ENCODE assay signal across 8 cellular contexts in genomic region chrX:110853610-110854009, GRCh38. TPM values are rescaled to one million over a fixed set of nuclear protein-coding genes. Genes with fewer than 3 reads are reported as not detected.
DNase-seq lines count a peak whose midpoint lies in the region; ATAC-seq and TF ChIP-seq lines count a peak whose summit lies in the region.

No MANE protein-coding gene starts in this region.

- no peaks in the 10 kb centered on the region for H3K27me3 Mint-ChIP-seq in H9 (ENCODE audit: low read depth)
- H3K27me3 Mint-ChIP-seq in naive thymus-derived CD4-positive, alpha-beta T cell = peaks cover 0 to 21% (median 8%) of the 10 kb centered on the region in 5 donors

- 0 out of 7 replicates have a peak, but pooled peaks cover 0 to 4% (median 0%) of the 10 kb centered on the region in 3 experiments for H3K36me3 Mint-ChIP-seq in H9 (ENCODE audit: insufficient read depth in 1 of 3, low read depth in 3 of 3)
- H3K36me3 Mint-ChIP-seq in naive thymus-derived CD4-positive, alpha-beta T cell = no peaks in the 10 kb centered on the region

- no peak overlapping the region for H3K4ac ChIP-seq in H9 (ENCODE audit: low read depth, low read length)

- H3K79me1 ChIP-seq in H9 (ENCODE audit: insufficient read depth, low read depth, low read length, poor library complexity, severe bottlenecking) = no peaks in the 10 kb centered on the region

- DNase-seq in AML-193 (lab: John Stamatoyannopoulos, UW) (peak; percentile 31 to 38), H9 (peak; percentile 52), NCI-H524 treated with DMSO at 0.1 percent for 48 hours (lab: John Stamatoyannopoulos, UW) (peak; percentile 60), esophagus squamous epithelium (lab: John Stamatoyannopoulos, UW) (no peak), retinal pigment epithelial cell (ENCODE audit: low read depth) (no peak)
- DNase-seq in naive thymus-derived CD4-positive, alpha-beta T cell = no peak

- no CpG with 5 or more reads among the region's 7 CpGs for WGBS in H9 (ENCODE audit: extremely low coverage, insufficient read length, low lambda C conversion rate)
- 10 to 19% methylated on average over 3 to 6 of the region's 7 CpGs for WGBS in esophagus squamous epithelium, 2 donors

- H3K23ac ChIP-seq in H9 (ENCODE audit: insufficient read length, low read depth, low read length) = no peak overlapping the region

- POLR2A ChIA-PET in naive thymus-derived CD4-positive, alpha-beta T cell (lab: Charles Lee) = no interaction called here

- intact Hi-C loops in esophagus squamous epithelium (cut with DNase I) = no loop called here
- intact Hi-C loops in naive thymus-derived CD4-positive, alpha-beta T cell (cut with micrococcal nuclease) = no loop called here

- no peaks in the 10 kb centered on the region for H3K36me3 ChIP-seq in esophagus squamous epithelium
- no peaks in the 10 kb centered on the region for H3K36me3 ChIP-seq in naive thymus-derived CD4-positive, alpha-beta T cell (ENCODE audit: control insufficient read depth in 2 of 3, insufficient read depth in 3 of 3, low read length in 3 of 3)

- peak; percentile 70 for TF ChIP-seq CTCF in H9 (conservative IDR thresholded peaks at IDR 0.05)
- peak in 5 of 6 experiments; percentile 15 to 40 (median 32) for TF ChIP-seq CTCF in esophagus squamous epithelium (IDR thresholded peaks at IDR 0.05)
- peak; percentile 58 for TF ChIP-seq CTCF in retinal pigment epithelial cell (conservative IDR thresholded peaks at IDR 0.05; ENCODE audit: low read depth, low read length)

- no peak overlapping the region for H3K4me3 Mint-ChIP-seq in H9
- no peak overlapping the region for H3K4me3 Mint-ChIP-seq in naive thymus-derived CD4-positive, alpha-beta T cell

- no peak overlapping the region for H2BK120ac ChIP-seq in H9 (ENCODE audit: low read depth, low read length, poor library complexity, severe bottlenecking)

- H3K56ac ChIP-seq in H9 (ENCODE audit: insufficient read length, low read depth, low read length) = no peak overlapping the region

- H3K27me3 ChIP-seq in H9 (ENCODE audit: insufficient read depth, low read length) (no peaks in the 10 kb centered on the region), esophagus squamous epithelium (no peaks in the 10 kb centered on the region)
- H3K27me3 ChIP-seq in naive thymus-derived CD4-positive, alpha-beta T cell (ENCODE audit: control insufficient read depth in 2 of 2, insufficient read depth in 2 of 2, low read length in 2 of 2) = no peaks in the 10 kb centered on the region

- no peak overlapping the region for H3K14ac ChIP-seq in H9 (ENCODE audit: insufficient read depth, low read length)

- H4K5ac ChIP-seq in H9 (ENCODE audit: insufficient read length, low read depth, low read length) = no peak overlapping the region

- no peak overlapping the region for H3K27ac ChIP-seq in H9 (ENCODE audit: insufficient read length, low read depth, low read length)
- no peak overlapping the region for H3K27ac ChIP-seq in esophagus squamous epithelium
- no peak overlapping the region for H3K27ac ChIP-seq in naive thymus-derived CD4-positive, alpha-beta T cell (ENCODE audit: low read depth, low read length)

- TF ChIP-seq POLR2A in esophagus squamous epithelium (IDR thresholded peaks at IDR 0.05) = no peak

- H3T11ph ChIP-seq in H9 (ENCODE audit: low read length) = no peak overlapping the region

- H3K4me1 ChIP-seq in H9 (ENCODE audit: insufficient read depth, low read length) (no peaks in the 10 kb centered on the region), esophagus squamous epithelium (no peaks in the 10 kb centered on the region)
- H3K4me1 ChIP-seq in naive thymus-derived CD4-positive, alpha-beta T cell (ENCODE audit: control insufficient read depth in 2 of 2, insufficient read depth in 2 of 2, low read length in 2 of 2) = no peaks in the 10 kb centered on the region

- H3K4me2 ChIP-seq in H9 (ENCODE audit: insufficient read depth, insufficient read length, low read length) = no peak overlapping the region

- H2BK20ac ChIP-seq in H9 (ENCODE audit: low read depth, low read length, poor library complexity, severe bottlenecking) = no peak overlapping the region

- peaks cover 0 to 4% of the 10 kb centered on the region in 2 experiments; a peak in 2 of 5 replicates for H3K9me3 Mint-ChIP-seq in H9
- H3K9me3 Mint-ChIP-seq in naive thymus-derived CD4-positive, alpha-beta T cell = no peaks in the 10 kb centered on the region

- no peak overlapping the region for H3K18ac ChIP-seq in H9 (ENCODE audit: insufficient read length, low read depth, low read length)

- H2BK5ac ChIP-seq in H9 (ENCODE audit: insufficient read length, low read length) = no peak overlapping the region

- H4K8ac ChIP-seq in H9 (replicated peaks; ENCODE audit: insufficient read length, low read depth, low read length) = no peak overlapping the region

- no peak overlapping the region for H2AFZ ChIP-seq in H9 (ENCODE audit: low read length)

- no peak overlapping the region for H3K9ac ChIP-seq in H9 (ENCODE audit: extremely low read depth, insufficient read length, low read length)

- H2BK12ac ChIP-seq in H9 (ENCODE audit: insufficient read length, low read depth, low read length) = no peak overlapping the region

- H3K27ac Mint-ChIP-seq in H9 = no peak overlapping the region
- H3K27ac Mint-ChIP-seq in naive thymus-derived CD4-positive, alpha-beta T cell = no peak overlapping the region

- no peaks in the 10 kb centered on the region for H4K20me1 ChIP-seq in H9 (ENCODE audit: control insufficient read depth, insufficient read depth, insufficient read length)

- H4K91ac ChIP-seq in H9 (ENCODE audit: insufficient read length, low read depth, low read length) = no peak overlapping the region

- no peak for ATAC-seq in naive thymus-derived CD4-positive, alpha-beta T cell
- ATAC-seq in GM21367 (IDR thresholded peaks at IDR 0.05; ENCODE audit: unreplicated experiment) = no peak
- ATAC-seq in GM21528 (IDR thresholded peaks at IDR 0.05; ENCODE audit: low FRiP score, unreplicated experiment) = no peak

- H3K79me2 ChIP-seq in H9 (ENCODE audit: insufficient read depth, low read length) = no peaks in the 10 kb centered on the region

- peaks cover 14 to 20% of the 10 kb centered on the region in 2 experiments for H3K4me1 Mint-ChIP-seq in H9
- no peaks in the 10 kb centered on the region for H3K4me1 Mint-ChIP-seq in naive thymus-derived CD4-positive, alpha-beta T cell

- no peak overlapping the region for H2BK15ac ChIP-seq in H9 (ENCODE audit: low read depth, low read length)

- CTCF ChIA-PET in naive thymus-derived CD4-positive, alpha-beta T cell (lab: Charles Lee) = no interaction called here

- no peak overlapping the region for H3K4me3 ChIP-seq in esophagus squamous epithelium
- no peak overlapping the region for H3K4me3 ChIP-seq in retinal pigment epithelial cell (ENCODE audit: low read length)
- no peak overlapping the region for H3K4me3 ChIP-seq in naive thymus-derived CD4-positive, alpha-beta T cell (ENCODE audit: low read length)

- H3K23me2 ChIP-seq in H9 (ENCODE audit: insufficient read length, low read depth, low read length, poor library complexity, severe bottlenecking) = no peaks in the 10 kb centered on the region

- H3K9me3 ChIP-seq in H9 (ENCODE audit: control insufficient read depth, low read depth, low read length) = no peaks in the 10 kb centered on the region
- H3K9me3 ChIP-seq in esophagus squamous epithelium = no peaks in the 10 kb centered on the region
- H3K9me3 ChIP-seq in naive thymus-derived CD4-positive, alpha-beta T cell (ENCODE audit: control insufficient read depth in 2 of 3, low read length in 3 of 3) = no peaks in the 10 kb centered on the region

- no peak overlapping the region for H2AK5ac ChIP-seq in H9 (ENCODE audit: insufficient read length, low read length)

RNA-seq across cellular contexts. Expression of gene CHRDL1, which starts 58.0 kb away (rescaled TPM):
- total RNA-seq in H9 (2021) = 11.6 and 11.8 TPM in 2 replicates
- total RNA-seq in esophagus squamous epithelium = 10 to 100 TPM in 3 of 4 donors, 1 to 10 TPM in 1; 1.7 to 64.3 (median 14.9) TPM
- not detected for total RNA-seq in naive thymus-derived CD4-positive, alpha-beta T cell
- polyA plus RNA-seq in naive thymus-derived CD4-positive, alpha-beta T cell = under 1 TPM in 1 of 2 donors, not detected in 1; 0.16 TPM

Comparison
In these comparisons a context has a peak if more than half of its experiments do, and no peak if none do; other contexts are left out.
1. DNase-seq: peak in AML-193 (2 of 2), H9 (single experiment) and NCI-H524 treated with DMSO at 0.1 percent for 48 hours (single experiment); none in esophagus squamous epithelium (single experiment), retinal pigment epithelial cell (single experiment) and naive thymus-derived CD4-positive, alpha-beta T cell (0 of 9).
2. Peak in every context shown above with its lines, with median percentiles within 50 percentile points of each other: CTCF ChIP-seq.